ENCODE assay signal across 22 cellular contexts in the genomic region with DNA sequence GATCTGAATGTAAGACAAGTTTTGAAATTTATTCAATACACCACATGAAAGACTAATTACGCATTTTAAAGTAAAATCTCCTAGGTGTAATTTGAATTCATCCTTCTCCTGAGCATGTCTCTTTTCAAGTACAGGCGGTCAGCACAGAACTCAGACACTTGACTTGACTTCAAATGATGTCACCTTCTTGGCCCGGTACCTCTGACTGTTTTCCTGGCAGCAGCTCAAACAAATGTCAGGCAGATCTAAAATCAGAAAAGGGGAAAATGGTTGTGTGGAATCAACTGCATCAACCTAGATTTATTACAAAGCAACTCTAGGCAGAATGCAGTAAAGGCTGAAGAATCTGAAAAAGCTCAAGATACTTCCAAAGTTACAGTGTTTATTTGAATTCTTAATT. TPM values are rescaled to one million over a fixed set of nuclear protein-coding genes. Genes with fewer than 3 reads are reported as not detected.
"Had no signal": no experiment of that assay in that cellular context is flagged by ENCODE, and none has a peak within 500 bp of the region (broad histone marks: within the 10 kb centered on the region; RNA-seq: fewer than 3 reads in every experiment).

No MANE protein-coding gene starts in this region.

- H3K4me1 Mint-ChIP-seq: nephron, T-helper 17 cell had no signal

- H3K36me3 Mint-ChIP-seq: activated naive CD8-positive, alpha-beta T cell had no signal

- H3K4me3 Mint-ChIP-seq: activated CD8-positive, alpha-beta T cell treated with anti-CD3 and anti-CD28 coated beads, Interleukin-2, amount 10 ng/mL, durations not matched to agents 7 days and 5 days; activated naive CD8-positive, alpha-beta T cell; activated T-cell treated with anti-CD3 and anti-CD28 coated beads, Interleukin-2, amount 50 U/mL, for 72 hours; nephron; T-helper 17 cell had no signal

- H3K36me3 ChIP-seq: brain microvascular endothelial cell, tibial nerve had no signal

- DNase-seq: activated CD4-positive, alpha-beta T cell treated with anti-CD3 and anti-CD28 coated beads for 48 hours; activated CD8-positive, alpha-beta memory T cell treated with anti-CD3 and anti-CD28 coated beads, Interleukin-2, amount 50 U/mL, for 4 hours; activated CD8-positive, alpha-beta T cell treated with anti-CD3 and anti-CD28 coated beads, Interleukin-2, amount 10 ng/mL, durations not matched to agents 7 days and 5 days; activated gamma-delta T cell; activated T-cell treated with anti-CD3 and anti-CD28 coated beads, Interleukin-2, amount 50 U/mL, for 72 hours; amniotic stem cell; brain microvascular endothelial cell; dorsolateral prefrontal cortex; hippocampal formation; nucleus accumbens; right cardiac atrium; stimulated activated CD4-positive, alpha-beta T cell treated with anti-CD3 and anti-CD28 coated beads, Interleukin-15, amount 100 ng/mL, for 24 hours; stimulated activated CD4-positive, alpha-beta T cell treated with anti-CD3 and anti-CD28 coated beads, Interleukin-4, amount 100 ng/mL, for 24 hours; stimulated activated naive CD4-positive, alpha-beta T cell; substantia nigra; T-helper 17 cell had no signal

- H3K27ac ChIP-seq: brain microvascular endothelial cell, dorsolateral prefrontal cortex, skin epidermis, tibial nerve had no signal

- H3K27ac Mint-ChIP-seq: activated CD8-positive, alpha-beta T cell treated with anti-CD3 and anti-CD28 coated beads, Interleukin-2, amount 10 ng/mL, durations not matched to agents 7 days and 5 days; activated naive CD8-positive, alpha-beta T cell; activated T-cell treated with anti-CD3 and anti-CD28 coated beads, Interleukin-2, amount 50 U/mL, for 72 hours; nephron; T-helper 17 cell had no signal

- H3K27me3 ChIP-seq: tibial nerve had no signal

- ATAC-seq: activated CD8-positive, alpha-beta T cell treated with anti-CD3 and anti-CD28 coated beads, Interleukin-2, amount 10 ng/mL, durations not matched to agents 7 days and 5 days; activated T-cell treated with anti-CD3 and anti-CD28 coated beads, Interleukin-2, amount 50 U/mL, for 72 hours; esophagus mucosa; right cardiac atrium; T-helper 17 cell had no signal

- H3K4me1 ChIP-seq: tibial nerve had no signal

- H3K4me3 ChIP-seq: dorsolateral prefrontal cortex, skin epidermis, tibial nerve had no signal

RNA-seq across cellular contexts. Expression of a gene that starts 11.4 kb away (rescaled TPM):
- total RNA-seq: activated CD8-positive, alpha-beta T cell treated with anti-CD3 and anti-CD28 coated beads, Interleukin-2, amount 10 ng/mL, durations not matched to agents 7 days and 5 days; activated T-cell treated with anti-CD3 and anti-CD28 coated beads, Interleukin-2, amount 50 U/mL, for 72 hours; esophagus mucosa; kidney epithelial cell; right cardiac atrium; T-helper 17 cell had no signal
